8 cellular contexts compared by ENCODE assay signal in genomic region chr9:108885643-108886348, GRCh38. TPM values are rescaled to one million over a fixed set of nuclear protein-coding genes. Genes with fewer than 3 reads are reported as not detected.
DNase-seq lines count a peak whose midpoint lies in the region; ATAC-seq and TF ChIP-seq lines count a peak whose summit lies in the region.

No MANE protein-coding gene starts in this region.

- DNase-seq in AG08395 (ENCODE audit: low spot score) (peak; percentile 22), NCI-H2029 treated with DMSO at 0.1 percent for 48 hours (lab: John Stamatoyannopoulos, UW) (peak; percentile 86), right cardiac atrium (peak in 1 of 3 donors; percentile 47), upper lobe of right lung (no peak)
- DNase-seq in activated CD8-positive, alpha-beta memory T cell treated with anti-CD3 and anti-CD28 coated beads for 48 hours (ENCODE audit: low read depth in 2 of 3, low spot score in 2 of 3) = peak in 2 of 3 experiments; percentile 42 to 45
- no peak for DNase-seq in effector memory CD4-positive, alpha-beta T cell

- TF ChIP-seq CTCF in upper lobe of right lung (IDR thresholded peaks at IDR 0.05) = no peak

- no peaks in the 10 kb centered on the region for H3K9me3 ChIP-seq in right cardiac atrium (ENCODE audit: control insufficient read depth, low read length)
- H3K9me3 ChIP-seq in upper lobe of right lung = no peaks in the 10 kb centered on the region
- H3K9me3 ChIP-seq in effector memory CD4-positive, alpha-beta T cell (ENCODE audit: control insufficient read depth, low read length) = no peaks in the 10 kb centered on the region

- H3K36me3 ChIP-seq in upper lobe of right lung = peaks cover 56% of the 10 kb centered on the region
- H3K36me3 ChIP-seq in effector memory CD4-positive, alpha-beta T cell (ENCODE audit: control insufficient read depth, insufficient read depth, low read length) = peaks cover 51% of the 10 kb centered on the region

- 47% methylated on average over 1 of the region's 1 CpG for WGBS in right cardiac atrium

- intact Hi-C loops in right cardiac atrium (cut with DNase I) = loop anchor here in 1 of 4 donors (10.0 kb wide), 1 partner anchor 429 kb away; no protein-coding TSS in a partner anchor
- intact Hi-C loops in upper lobe of right lung (cut with DNase I) = no loop called here

- no peak overlapping the region for H3K27ac ChIP-seq in right cardiac atrium (ENCODE audit: low read length)
- no peak overlapping the region for H3K27ac ChIP-seq in upper lobe of right lung
- H3K27ac ChIP-seq in effector memory CD4-positive, alpha-beta T cell (ENCODE audit: insufficient read depth, low read length, poor library complexity, severe bottlenecking) = no peak overlapping the region

- H3K27me3 ChIP-seq in right cardiac atrium (ENCODE audit: control insufficient read depth, insufficient read depth) = no peaks in the 10 kb centered on the region
- H3K27me3 ChIP-seq in upper lobe of right lung = no peaks in the 10 kb centered on the region
- no peaks in the 10 kb centered on the region for H3K27me3 ChIP-seq in effector memory CD4-positive, alpha-beta T cell (replicated peaks; ENCODE audit: control insufficient read depth, insufficient read depth, low read length, poor library complexity, severe bottlenecking)

- no peaks in the 10 kb centered on the region for H3K4me1 ChIP-seq in right cardiac atrium (ENCODE audit: control insufficient read depth, insufficient read depth, low read length)
- H3K4me1 ChIP-seq in upper lobe of right lung = no peaks in the 10 kb centered on the region
- H3K4me1 ChIP-seq in effector memory CD4-positive, alpha-beta T cell (ENCODE audit: control insufficient read depth, insufficient read depth, low read length, poor library complexity, severe bottlenecking) = no peaks in the 10 kb centered on the region

- no peak overlapping the region for H3K4me3 ChIP-seq in right cardiac atrium (ENCODE audit: low read length)
- H3K4me3 ChIP-seq in upper lobe of right lung = no peak overlapping the region
- no peak overlapping the region for H3K4me3 ChIP-seq in effector memory CD4-positive, alpha-beta T cell (ENCODE audit: insufficient read depth, low read depth, low read length, poor library complexity, severe bottlenecking)

- ATAC-seq in GM18870 (IDR thresholded peaks at IDR 0.05; ENCODE audit: unreplicated experiment) = peak; percentile 99
- ATAC-seq in HG03025 (IDR thresholded peaks at IDR 0.05; ENCODE audit: low FRiP score, unreplicated experiment) = peak; percentile 98
- peak; percentile 39 to 48 for ATAC-seq in right cardiac atrium
- ATAC-seq in upper lobe of right lung = peak; percentile 41

RNA-seq across cellular contexts. Expression of gene ACTL7A, which starts 23.7 kb away (rescaled TPM):
- total RNA-seq in right cardiac atrium (not detected), upper lobe of right lung (not detected)
- polyA plus RNA-seq in right cardiac atrium = not detected

RNA-seq across cellular contexts. Expression of gene ACTL7B, which starts 30.0 kb away (rescaled TPM):
- total RNA-seq in right cardiac atrium = not detected
- polyA plus RNA-seq in right cardiac atrium = not detected
- not detected for total RNA-seq in upper lobe of right lung

RNA-seq across cellular contexts. Expression of gene ELP1, which starts 48.1 kb away (rescaled TPM):
- total RNA-seq in right cardiac atrium (10 to 100 TPM; 20.5 to 24.1 (median 22.0) TPM), upper lobe of right lung (18.3 TPM)
- polyA plus RNA-seq in right cardiac atrium = 12.8 TPM

RNA-seq across cellular contexts. Expression of gene ABITRAM, which starts 48.4 kb away (rescaled TPM):
- total RNA-seq in right cardiac atrium = 10 to 100 TPM in 2 of 4 donors, 1 to 10 TPM in 2; 5.6 to 12.9 (median 10.0) TPM
- 12.7 TPM for polyA plus RNA-seq in right cardiac atrium
- total RNA-seq in upper lobe of right lung = 13.3 TPM

Comparison
In these comparisons a context has a peak if more than half of its experiments do, and no peak if none do; other contexts are left out.
1. DNase-seq: peak in AG08395 (single experiment), NCI-H2029 treated with DMSO at 0.1 percent for 48 hours (single experiment) and activated CD8-positive, alpha-beta memory T cell treated with anti-CD3 and anti-CD28 coated beads for 48 hours (2 of 3); none in upper lobe of right lung (single experiment) and effector memory CD4-positive, alpha-beta T cell (0 of 3).
2. ATAC-seq: peak in every context shown above with its lines; median percentile 99 in GM18870; 98 in HG03025; 44 in right cardiac atrium; 41 in upper lobe of right lung.